ENCODE assay signal across 8 cellular contexts in the genomic region with DNA sequence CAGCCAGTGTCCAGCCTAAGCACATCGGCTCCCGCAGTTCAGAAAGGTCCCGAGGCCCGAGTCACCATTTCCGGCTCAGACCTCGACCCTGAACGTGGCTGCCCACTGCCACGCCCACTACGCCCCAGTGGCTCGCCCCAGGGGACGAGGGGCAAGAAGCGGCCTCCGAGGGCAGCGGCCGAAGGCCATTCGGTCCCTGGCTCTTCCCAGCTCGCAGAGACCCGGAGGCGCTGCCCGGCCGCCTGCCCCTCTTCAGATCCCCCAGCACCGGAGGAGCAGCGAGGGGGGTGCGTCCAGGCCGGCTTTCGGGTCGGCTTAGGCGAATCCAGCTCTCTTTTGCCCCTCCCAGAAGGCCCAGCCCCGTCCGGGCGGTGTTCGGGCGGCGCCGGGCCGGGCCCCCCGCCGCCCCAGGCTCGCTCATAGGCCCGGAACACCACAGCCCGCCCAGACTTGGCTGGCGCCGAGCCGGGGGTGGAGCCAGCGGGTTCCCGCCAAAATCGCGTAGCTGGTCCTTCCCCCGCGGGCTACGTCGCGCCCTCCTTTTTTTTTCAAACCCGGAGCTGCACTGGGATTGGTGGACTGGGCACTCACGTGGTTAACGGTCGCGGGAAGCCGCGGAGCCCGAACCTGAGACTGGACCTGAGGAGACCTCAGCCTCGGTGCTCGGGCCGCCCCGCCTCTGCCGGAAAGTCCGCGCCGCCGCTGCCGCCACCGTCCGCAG. TPM values are rescaled to one million over a fixed set of nuclear protein-coding genes. Genes with fewer than 3 reads are reported as not detected.
DNase-seq lines count a peak whose midpoint lies in the region; ATAC-seq and TF ChIP-seq lines count a peak whose summit lies in the region.

A gene (plus strand): TSS at position 617 of the 721 bp plus-strand sequence. CDS start 264 bp downstream, outside the sequence.

- H3K4me3 Mint-ChIP-seq in IgD-negative memory B cell = peak within 1 kb of the TSS; percentile 90 to 98 (median 94)

- H3K27ac Mint-ChIP-seq in IgD-negative memory B cell = peak within 1 kb of the TSS; percentile 91 to 96 (median 94)

- H3K9me3 Mint-ChIP-seq in IgD-negative memory B cell = no peaks in the 10 kb centered on the region

- peaks cover 31% of the 10 kb centered on the region for H3K4me1 ChIP-seq in mononuclear cell (ENCODE audit: insufficient read depth, low read length)

- peak within 1 kb of the TSS; percentile 85 for H3K4me3 ChIP-seq in epithelial cell of esophagus (ENCODE audit: low read length)
- H3K4me3 ChIP-seq in mononuclear cell (ENCODE audit: low read length) = peak within 1 kb of the TSS; percentile 72

- peaks cover 1% of the 10 kb centered on the region for H3K27me3 Mint-ChIP-seq in IgD-negative memory B cell

- peaks cover 36 to 41% (median 38%) of the 10 kb centered on the region in 3 donors for H3K4me1 Mint-ChIP-seq in IgD-negative memory B cell

- H3K27me3 ChIP-seq in mononuclear cell (ENCODE audit: insufficient read depth, low read length) = no peaks in the 10 kb centered on the region

- TF ChIP-seq CTCF in epithelial cell of esophagus (IDR thresholded peaks at IDR 0.05; ENCODE audit: insufficient read depth, low read depth, low read length, missing control alignments) = no peak

- H3K9me3 ChIP-seq in mononuclear cell (ENCODE audit: low read depth, low read length) = no peaks in the 10 kb centered on the region

- ATAC-seq in GM21576 (IDR thresholded peaks at IDR 0.05; ENCODE audit: unreplicated experiment) = peak; percentile 81

- H3K36me3 Mint-ChIP-seq in IgD-negative memory B cell = peaks cover 4% of the 10 kb centered on the region

- DNase-seq in DMS153 (lab: John Stamatoyannopoulos, UW) (peak; percentile 97), OCI-M1 (lab: John Stamatoyannopoulos, UW) (peak; percentile 99), activated T-cell treated with anti-CD3 and anti-CD28 coated beads for 24 hours (ENCODE audit: low read depth) (peak; percentile 96), epithelial cell of esophagus (ENCODE audit: low read depth) (peak; percentile 99)
- DNase-seq in stimulated activated CD8-positive, alpha-beta memory T cell treated with anti-CD3 and anti-CD28 coated beads, Interleukin-2, amount 100 ng/mL, for 48 hours (ENCODE audit: low read depth in 2 of 2) = peak; percentile 98 to 99

RNA-seq across cellular contexts. Expression of the gene that starts here (rescaled TPM):
- polyA plus RNA-seq in IgD-negative memory B cell = 47.8 TPM
- total RNA-seq in mononuclear cell = 9.7 TPM

Comparison
In these comparisons a context has a peak if more than half of its experiments do, and no peak if none do; other contexts are left out.
1. Peak in every context shown above with its lines: DNase-seq, ATAC-seq and H3K4me3 ChIP-seq.